9 cellular contexts compared by ENCODE assay signal in the genomic region with DNA sequence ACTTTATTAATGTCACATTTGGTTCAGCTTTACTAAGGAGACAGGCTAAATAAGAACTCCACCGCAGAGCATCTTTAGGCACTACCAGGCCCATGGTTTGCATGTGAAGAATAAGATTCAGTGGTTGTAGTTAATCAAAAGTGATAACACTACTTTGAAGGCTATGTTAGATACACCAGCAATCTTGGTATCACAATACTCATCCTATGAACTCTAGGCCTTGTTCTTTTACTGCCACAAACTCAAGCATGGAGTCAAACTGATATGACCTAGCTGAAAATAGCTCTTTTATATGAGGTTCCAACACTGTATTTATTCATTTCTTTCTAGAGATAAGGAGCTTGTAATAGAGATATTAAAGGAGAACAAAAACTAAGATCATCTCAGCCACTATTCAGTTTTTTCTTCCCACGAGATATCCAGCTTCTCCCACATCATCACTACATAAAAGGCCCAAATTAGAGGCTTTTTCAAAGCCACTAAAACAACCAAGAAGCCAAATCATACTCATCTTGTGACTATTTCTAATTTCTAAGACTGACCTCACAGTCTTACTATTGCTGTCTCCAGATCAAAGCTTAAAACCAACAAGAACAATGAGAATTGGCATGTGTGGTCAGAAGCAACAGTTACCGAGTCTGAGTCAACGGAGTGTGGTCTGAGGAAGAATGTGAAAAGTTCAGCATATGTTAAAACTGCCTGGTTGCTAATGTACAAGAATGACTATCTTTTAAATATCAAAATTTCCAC. TPM values are rescaled to one million over a fixed set of nuclear protein-coding genes. Genes with fewer than 3 reads are reported as not detected.
DNase-seq lines count a peak whose midpoint lies in the region; ATAC-seq and TF ChIP-seq lines count a peak whose summit lies in the region.
"Had no signal": no experiment of that assay in that cellular context is flagged by ENCODE, and none has a peak within 500 bp of the region (broad histone marks: within the 10 kb centered on the region; RNA-seq: fewer than 3 reads in every experiment).

No MANE protein-coding gene starts in this region.

- TF ChIP-seq CTCF in choroid plexus epithelial cell (conservative IDR thresholded peaks at IDR 0.05; ENCODE audit: low read depth, low read length) (no peak), right lobe of liver (IDR thresholded peaks at IDR 0.05) (no peak)

- H3K9me3 ChIP-seq in right lobe of liver: no peaks in the 10 kb centered on the region

- H3K27ac ChIP-seq in right lobe of liver: no peak overlapping the region
- H3K27ac ChIP-seq: pancreas had no signal

- DNase-seq in AG20443 (ENCODE audit: low spot score) (peak; percentile 62), choroid plexus epithelial cell (ENCODE audit: low read depth) (peak; percentile 98), right lobe of liver (no peak), GF-D8 (lab: John Stamatoyannopoulos, UW) (no peak)
- DNase-seq in central memory CD4-positive, alpha-beta T cell: no peak
- DNase-seq: pancreas had no signal

- 53% methylated on average over 4 of the region's 4 CpGs for WGBS in right lobe of liver (ENCODE audit: insufficient coverage, low coverage, low lambda C conversion rate, missing lambda C conversion rate)

- intact Hi-C loops in right lobe of liver (cut with DNase I): no loop called here

- H3K4me1 ChIP-seq in right lobe of liver: no peaks in the 10 kb centered on the region
- H3K4me1 ChIP-seq: pancreas had no signal

- no peak for TF ChIP-seq POLR2A in right lobe of liver (IDR thresholded peaks at IDR 0.05)

- ATAC-seq in GM21381 (IDR thresholded peaks at IDR 0.05; ENCODE audit: unreplicated experiment): peak; percentile 79
- ATAC-seq in HG03521 (IDR thresholded peaks at IDR 0.05; ENCODE audit: unreplicated experiment): peak; percentile 70
- ATAC-seq in right lobe of liver: no peak
- no peak for ATAC-seq in GM21737 (IDR thresholded peaks at IDR 0.05; ENCODE audit: unreplicated experiment)

- no peaks in the 10 kb centered on the region for H3K36me3 ChIP-seq in right lobe of liver
- H3K36me3 ChIP-seq: pancreas had no signal

- no peaks in the 10 kb centered on the region for H3K27me3 ChIP-seq in right lobe of liver
- H3K27me3 ChIP-seq: pancreas had no signal

- H3K4me3 ChIP-seq in choroid plexus epithelial cell (ENCODE audit: low read depth, low read length) (no peak overlapping the region), right lobe of liver (no peak overlapping the region)
- H3K4me3 ChIP-seq: pancreas had no signal

RNA-seq across cellular contexts. Expression of a gene that starts 25.1 kb away (rescaled TPM):
- total RNA-seq in right lobe of liver: 1 to 10 TPM; 1.1 to 4.9 (median 2.5) TPM

Comparison
In these comparisons a context has a peak if more than half of its experiments do, and no peak if none do; other contexts are left out.
1. DNase-seq: peak in AG20443 (single experiment) and choroid plexus epithelial cell (single experiment); none in right lobe of liver (0 of 3), GF-D8 (single experiment) and central memory CD4-positive, alpha-beta T cell (single experiment).
2. ATAC-seq: peak in GM21381 (single experiment) and HG03521 (single experiment); none in right lobe of liver (0 of 4) and GM21737 (single experiment).